Comparison of ENCODE assay signal across 25 cellular contexts in genomic region chr3:132218817-132219390, GRCh38.
"Had no signal": no experiment of that assay in that cellular context is flagged by ENCODE, and none has a peak within 500 bp of the region (broad histone marks: within the 10 kb centered on the region; RNA-seq: fewer than 3 reads in every experiment).

No MANE protein-coding gene starts in this region.

- H3K27ac Mint-ChIP-seq: immature natural killer cell; mesothelial cell of epicardium; naive thymus-derived CD4-positive, alpha-beta T cell; natural killer cell treated with Interleukin-12 subunit alpha and Interleukin-12 subunit beta and Interleukin-15 and Interleukin-18, amount 100 ng/mL, for 72 hours; stimulated activated naive B cell treated with anti-CD40 and anti-IgM and Interleukin-4, amounts not matched to agents 10 μg/mL and 1 μg/mL and 100 μg/mL, for 72 hours had no signal

- DNase-seq: hypothalamus; immature natural killer cell; islet precursor cell; left ventricle myocardium inferior; mesendoderm; mucosa of descending colon; naive thymus-derived CD4-positive, alpha-beta T cell; ovary; right lobe of liver; stimulated activated CD4-positive, alpha-beta T cell treated with anti-CD3 and anti-CD28 coated beads, Interleukin-12 subunit alpha, Interleukin-12 subunit beta, amount 100 ng/mL, for 4 hours; stimulated activated CD4-positive, alpha-beta T cell treated with anti-CD3 and anti-CD28 coated beads, Interleukin-15, amount 100 ng/mL, for 24 hours; stimulated activated CD4-positive, alpha-beta T cell treated with anti-CD3 and anti-CD28 coated beads, Interleukin-2, amount 100 ng/mL, for 24 hours; stimulated activated CD4-positive, alpha-beta T cell treated with anti-CD3 and anti-CD28 coated beads, Interleukin-4, amount 100 ng/mL, for 1 hour; stimulated activated naive B cell treated with anti-CD40 and anti-IgM and Interleukin-4, amounts not matched to agents 10 μg/mL and 1 μg/mL and 100 μg/mL, for 72 hours; stimulated activated naive CD8-positive, alpha-beta T cell treated with anti-CD3 and anti-CD28 coated beads, Interleukin-15, Interleukin-2, amounts not matched to agents 100 U/mL and 50 U/mL, for 24 hours; stomach; testis; thyroid gland; transverse colon; upper lobe of left lung had no signal

- H3K27ac ChIP-seq: left ventricle myocardium inferior, ovary, right atrium auricular region, right lobe of liver, stomach, testis, transverse colon, upper lobe of left lung, vagina had no signal

- H3K36me3 ChIP-seq: left ventricle myocardium inferior, ovary, right atrium auricular region, right lobe of liver, stomach, thyroid gland, transverse colon, upper lobe of left lung, vagina had no signal

- H3K27me3 ChIP-seq: ovary, right atrium auricular region, right lobe of liver, stomach, testis, thyroid gland, transverse colon, upper lobe of left lung, vagina had no signal

- H3K9me3 Mint-ChIP-seq: immature natural killer cell; mesothelial cell of epicardium; naive thymus-derived CD4-positive, alpha-beta T cell; natural killer cell treated with Interleukin-12 subunit alpha and Interleukin-12 subunit beta and Interleukin-15 and Interleukin-18, amount 100 ng/mL, for 72 hours; stimulated activated naive B cell treated with anti-CD40 and anti-IgM and Interleukin-4, amounts not matched to agents 10 μg/mL and 1 μg/mL and 100 μg/mL, for 72 hours had no signal

- H3K4me1 Mint-ChIP-seq: immature natural killer cell; mesothelial cell of epicardium; naive thymus-derived CD4-positive, alpha-beta T cell; stimulated activated naive B cell treated with anti-CD40 and anti-IgM and Interleukin-4, amounts not matched to agents 10 μg/mL and 1 μg/mL and 100 μg/mL, for 72 hours had no signal

- H3K4me3 Mint-ChIP-seq: immature natural killer cell; mesothelial cell of epicardium; naive thymus-derived CD4-positive, alpha-beta T cell; natural killer cell treated with Interleukin-12 subunit alpha and Interleukin-12 subunit beta and Interleukin-15 and Interleukin-18, amount 100 ng/mL, for 72 hours; stimulated activated naive B cell treated with anti-CD40 and anti-IgM and Interleukin-4, amounts not matched to agents 10 μg/mL and 1 μg/mL and 100 μg/mL, for 72 hours had no signal

- H3K36me3 Mint-ChIP-seq: immature natural killer cell; mesothelial cell of epicardium; naive thymus-derived CD4-positive, alpha-beta T cell; natural killer cell treated with Interleukin-12 subunit alpha and Interleukin-12 subunit beta and Interleukin-15 and Interleukin-18, amount 100 ng/mL, for 72 hours; stimulated activated naive B cell treated with anti-CD40 and anti-IgM and Interleukin-4, amounts not matched to agents 10 μg/mL and 1 μg/mL and 100 μg/mL, for 72 hours had no signal

- H3K9me3 ChIP-seq: left ventricle myocardium inferior, mucosa of descending colon, ovary, right atrium auricular region, right lobe of liver, stomach, testis, thyroid gland, transverse colon, upper lobe of left lung, vagina had no signal

- H3K4me1 ChIP-seq: left ventricle myocardium inferior, right atrium auricular region, right lobe of liver, stomach, testis, transverse colon, upper lobe of left lung, vagina had no signal

- H3K4me3 ChIP-seq: left ventricle myocardium inferior, lung, mucosa of descending colon, ovary, right atrium auricular region, right lobe of liver, stomach, testis, thyroid gland, transverse colon, upper lobe of left lung, vagina had no signal
